7 cellular contexts compared by ENCODE assay signal in genomic region chr11:67261942-67262681, GRCh38. TPM values are rescaled to one million over a fixed set of nuclear protein-coding genes. Genes with fewer than 3 reads are reported as not detected.
DNase-seq lines count a peak whose midpoint lies in the region; ATAC-seq and TF ChIP-seq lines count a peak whose summit lies in the region.

No MANE protein-coding gene starts in this region.

- no peaks in the 10 kb centered on the region for H3K4me1 ChIP-seq in HEK293 (ENCODE audit: control insufficient read depth, insufficient read depth, low read length)
- peaks cover 2% of the 10 kb centered on the region; the same call in 1 of the 2 replicates for H3K4me1 ChIP-seq in SJCRH30
- H3K4me1 ChIP-seq in fibroblast of lung (ENCODE audit: control insufficient read depth, extremely low read depth, insufficient read depth, low read length): peaks cover 12% of the 10 kb centered on the region
- H3K4me1 ChIP-seq in sigmoid colon: peaks cover 0 to 35% (median 31%) of the 10 kb centered on the region in 4 donors
- H3K4me1 ChIP-seq in thyroid gland: peaks cover 10 to 28% of the 10 kb centered on the region in 2 donors

- CTCF ChIA-PET in HEK293 (lab: Yijun Ruan, JAX): interaction anchor here (0.5 to 4.9 kb wide), 46 partner anchors 8 to 516 kb away, joined by 3 to 104 read pairs (median 4); partner anchors contain the start of genes ANKRD13D, KDM2A and SSH3

- H2AFZ ChIP-seq in fibroblast of lung (ENCODE audit: low read length): peak overlapping the region; percentile 34

- H3K27ac ChIP-seq in HEK293 (ENCODE audit: extremely low read depth, low read depth, low read length) (no peak overlapping the region), SJCRH30 (no peak overlapping the region), fibroblast of lung (ENCODE audit: insufficient read depth, low read length) (no peak overlapping the region), sigmoid colon (peak overlapping the region in 3 of 4 donors; percentile 39 to 58 (median 55)), thyroid gland (peak overlapping the region in 1 of 3 donors; percentile 17)

- 40 to 58% methylated on average over 18 of the region's 18 CpGs for WGBS in sigmoid colon, 2 donors
- WGBS in thyroid gland, 2 donors: 45 to 53% methylated on average over 16 to 18 of the region's 18 CpGs

- TF ChIP-seq POLR2A in sigmoid colon (IDR thresholded peaks at IDR 0.05) (no peak), thyroid gland (IDR thresholded peaks at IDR 0.05) (no peak)

- H3K9ac ChIP-seq in fibroblast of lung (ENCODE audit: insufficient read depth, low read length): no peak overlapping the region

- POLR2A ChIA-PET in HEK293 (lab: Yijun Ruan, JAX): interaction anchor here (0.6 to 2.2 kb wide), 7 partner anchors 16 to 91 kb away, joined by 3 to 8 read pairs (median 4); partner anchors contain the start of genes ANKRD13D and POLD4

- H3K4me3 ChIP-seq in HEK293 (ENCODE audit: low read depth, low read length): no peak overlapping the region
- peak overlapping the region; percentile 56 for H3K4me3 ChIP-seq in SJCRH30
- no peak overlapping the region for H3K4me3 ChIP-seq in fibroblast of lung (replicated peaks in 1 of 4; ENCODE audit: control extremely low read depth in 1 of 4, insufficient read depth in 1 of 4, low read depth in 3 of 4, low read length in 4 of 4)
- H3K4me3 ChIP-seq in sigmoid colon: peak overlapping the region in 2 of 4 donors; percentile 43 to 45
- peak overlapping the region in 1 of 3 donors; percentile 22 for H3K4me3 ChIP-seq in thyroid gland (replicated peaks in 1 of 3)

- no peak for ATAC-seq in HG02678 (IDR thresholded peaks at IDR 0.05; ENCODE audit: unreplicated experiment)

- H4K20me1 ChIP-seq in fibroblast of lung (ENCODE audit: control insufficient read depth, extremely low read depth, insufficient read depth, low read length): no peaks in the 10 kb centered on the region

- H3K79me2 ChIP-seq in fibroblast of lung (ENCODE audit: control insufficient read depth, insufficient read depth, low read length): peaks cover 3% of the 10 kb centered on the region

- H3K36me3 ChIP-seq in HEK293 (ENCODE audit: control insufficient read depth in 2 of 2, insufficient read depth in 1 of 2, low read length in 2 of 2) (peaks cover 0 to 2% of the 10 kb centered on the region in 2 experiments; a peak in 1 of 3 replicates), SJCRH30 (no peaks in the 10 kb centered on the region), fibroblast of lung (ENCODE audit: control insufficient read depth, insufficient read depth, low read length) (peaks cover 2% of the 10 kb centered on the region), sigmoid colon (peaks cover 0 to 5% (median 1%) of the 10 kb centered on the region in 4 donors), thyroid gland (peaks cover 0 to 2% of the 10 kb centered on the region in 2 donors)

- no peak for TF ChIP-seq EP300 in sigmoid colon (IDR thresholded peaks at IDR 0.05)

- H3K4me2 ChIP-seq in fibroblast of lung (ENCODE audit: extremely low read depth, insufficient read depth, low read length): peak overlapping the region; percentile 41

- TF ChIP-seq CTCF in HEK293 (tag by site-specific recombination; IDR thresholded peaks at IDR 0.05) (no peak), fibroblast of lung (conservative IDR thresholded peaks at IDR 0.05 in 1 of 2, IDR thresholded peaks at IDR 0.05 in 1 of 2; ENCODE audit: low read depth in 1 of 2, low read length in 2 of 2) (no peak), sigmoid colon (IDR thresholded peaks at IDR 0.05) (no peak), thyroid gland (IDR thresholded peaks at IDR 0.05) (no peak)

- no peaks in the 10 kb centered on the region for H3K27me3 ChIP-seq in SJCRH30
- no peaks in the 10 kb centered on the region for H3K27me3 ChIP-seq in fibroblast of lung (ENCODE audit: control insufficient read depth, insufficient read depth, low read length)
- no peaks in the 10 kb centered on the region for H3K27me3 ChIP-seq in sigmoid colon
- H3K27me3 ChIP-seq in thyroid gland: no peaks in the 10 kb centered on the region

- intact Hi-C loops in sigmoid colon (cut with DNase I) (no loop called here), thyroid gland (cut with DNase I) (no loop called here)

- no peaks in the 10 kb centered on the region for H3K9me3 ChIP-seq in HEK293 (ENCODE audit: control insufficient read depth, insufficient read depth, low read depth, low read length)
- no peaks in the 10 kb centered on the region for H3K9me3 ChIP-seq in SJCRH30 (replicated peaks)
- H3K9me3 ChIP-seq in fibroblast of lung (ENCODE audit: control insufficient read depth, insufficient read depth, low read depth, low read length): no peaks in the 10 kb centered on the region
- H3K9me3 ChIP-seq in sigmoid colon: no peaks in the 10 kb centered on the region
- no peaks in the 10 kb centered on the region for H3K9me3 ChIP-seq in thyroid gland

- DNase-seq in SJCRH30: peak in 1 of 2 experiments; percentile 19
- DNase-seq in fibroblast of lung (ENCODE audit: low read depth in 2 of 2): no peak
- DNase-seq in sigmoid colon: peak; percentile 64
- no peak for DNase-seq in GM03348 (ENCODE audit: low spot score)
- DNase-seq in thyroid gland: no peak

TF ChIP-seq in HEK293, 187 proteins besides CTCF, POLR2A, EP300 and RAD21:
- TF ChIP-seq ZNF777 (tag by site-specific recombination; IDR thresholded peaks at IDR 0.05; ENCODE audit: borderline replicate concordance): no peak
- no peak for TF ChIP-seq ZNF571 (tag by site-specific recombination; IDR thresholded peaks at IDR 0.05)
- peak; percentile 55 for TF ChIP-seq ZNF623 (tag by site-specific recombination; IDR thresholded peaks at IDR 0.05)
- no peak for TF ChIP-seq ZNF423 (tag by site-specific recombination; IDR thresholded peaks at IDR 0.05)

RNA-seq across cellular contexts. Expression of gene GRK2, which starts 4.2 kb away (rescaled TPM):
- 45.2 and 49.7 TPM in 2 replicates for total RNA-seq in SJCRH30 (2014; rRNA removed; shearing (Covaris generic))
- total RNA-seq in fibroblast of lung: 21.6 and 28.9 TPM in 2 replicates
- 20.1 and 26.3 TPM in 2 replicates for polyA plus RNA-seq in fibroblast of lung
- polyA plus RNA-seq in fibroblast of lung (2012): 24.7 and 30.8 TPM in 2 replicates
- polyA minus RNA-seq in fibroblast of lung (ENCODE audit: low replicate concordance): 48.4 and 104 TPM in 2 replicates
- total RNA-seq in sigmoid colon: 10 to 100 TPM; 32.1 to 48.2 (median 38.9) TPM
- 100 to 1,000 TPM in 1 of 3 donors, 10 to 100 TPM in 2; 88.3 to 152 (median 92.0) TPM for polyA plus RNA-seq in sigmoid colon
- 10 to 100 TPM; 32.8 to 55.8 (median 40.6) TPM for total RNA-seq in thyroid gland

RNA-seq across cellular contexts. Expression of gene ANKRD13D, which starts 27.0 kb away (rescaled TPM):
- 15.3 and 19.9 TPM in 2 replicates for total RNA-seq in SJCRH30 (2014; rRNA removed; shearing (Covaris generic))
- total RNA-seq in fibroblast of lung (31.8 and 45.4 TPM in 2 replicates), sigmoid colon (10 to 100 TPM; 23.9 to 45.7 (median 24.2) TPM), thyroid gland (10 to 100 TPM; 27.9 to 36.8 (median 31.5) TPM)
- polyA plus RNA-seq in fibroblast of lung (11.5 and 12.9 TPM in 2 replicates), sigmoid colon (10 to 100 TPM in 2 of 3 donors, 1 to 10 TPM in 1; 9.0 to 42.2 (median 16.8) TPM)
- 12.7 and 16.8 TPM in 2 replicates for polyA plus RNA-seq in fibroblast of lung (2012)
- 16.9 and 22.8 TPM in 2 replicates for polyA minus RNA-seq in fibroblast of lung (ENCODE audit: low replicate concordance)

RNA-seq across cellular contexts. Expression of gene SSH3, which starts 41.2 kb away (rescaled TPM):
- total RNA-seq in SJCRH30 (2014; rRNA removed; shearing (Covaris generic)): 2.5 TPM in 2 replicates
- total RNA-seq in fibroblast of lung (11.3 and 15.7 TPM in 2 replicates), sigmoid colon (10 to 100 TPM; 20.0 to 37.7 (median 26.6) TPM), thyroid gland (10 to 100 TPM; 50.5 to 59.9 (median 54.4) TPM)
- polyA plus RNA-seq in fibroblast of lung (6.9 and 7.5 TPM in 2 replicates), sigmoid colon (10 to 100 TPM; 15.6 to 39.0 (median 21.3) TPM)
- polyA plus RNA-seq in fibroblast of lung (2012): 28.9 and 30.6 TPM in 2 replicates
- polyA minus RNA-seq in fibroblast of lung (ENCODE audit: low replicate concordance): 15.6 and 18.8 TPM in 2 replicates

Comparison
In these comparisons a context has a peak if more than half of its experiments do, and no peak if none do; other contexts are left out.
1. H3K27ac ChIP-seq: peak in sigmoid colon (3 of 4); none in HEK293 (single experiment), SJCRH30 (single experiment) and fibroblast of lung (single experiment).